Comparison of ENCODE assay signal across 15 cellular contexts in genomic region chr1:157117527-157118057, GRCh38. TPM values are rescaled to one million over a fixed set of nuclear protein-coding genes. Genes with fewer than 3 reads are reported as not detected.
DNase-seq lines count a peak whose midpoint lies in the region; ATAC-seq and TF ChIP-seq lines count a peak whose summit lies in the region.
"Had no signal": no experiment of that assay in that cellular context is flagged by ENCODE, and none has a peak within 500 bp of the region (broad histone marks: within the 10 kb centered on the region; RNA-seq: fewer than 3 reads in every experiment).

No MANE protein-coding gene starts in this region.

- H3K27me3 Mint-ChIP-seq in progenitor cell of endocrine pancreas (peaks cover 7% of the 10 kb centered on the region), glutamatergic neuron (ENCODE audit: unreplicated experiment) (peaks cover 19% of the 10 kb centered on the region)
- H3K27me3 Mint-ChIP-seq in activated T-cell treated with anti-CD3 and anti-CD28 coated beads, Interleukin-2, amount 50 U/mL, for 4 hours (ENCODE audit: low read depth): no peaks in the 10 kb centered on the region

- peak; percentile 42 to 76 (median 74) for DNase-seq in NCI-H1417 (lab: John Stamatoyannopoulos, UW)
- DNase-seq in NCI-H1417 treated with DMSO at 0.1 percent for 48 hours (lab: John Stamatoyannopoulos, UW): no peak
- DNase-seq in NOMO-1 treated with dmso at 0.1 percent for 144 hours (lab: John Stamatoyannopoulos, UW; ENCODE audit: unreplicated experiment): peak; percentile 24
- DNase-seq in progenitor cell of endocrine pancreas (ENCODE audit: low spot score, unreplicated experiment): no peak
- DNase-seq in activated T-cell treated with anti-CD3 and anti-CD28 coated beads, Interleukin-2, amount 50 U/mL, for 4 hours: no peak
- no peak for DNase-seq in GM19238 (ENCODE audit: insufficient read length, low spot score)
- DNase-seq in glutamatergic neuron: no peak
- DNase-seq: amygdala, NCI-H1694 treated with DMSO at 0.1 percent for 48 hours, retina, T1000, testis had no signal

- ATAC-seq in HG02852 (IDR thresholded peaks at IDR 0.05; ENCODE audit: unreplicated experiment): peak; percentile 68
- no peak for ATAC-seq in activated T-cell treated with anti-CD3 and anti-CD28 coated beads, Interleukin-2, amount 50 U/mL, for 4 hours
- ATAC-seq: Panc1 had no signal

- peak overlapping the region; percentile 62 for H3K27ac Mint-ChIP-seq in progenitor cell of endocrine pancreas
- H3K27ac Mint-ChIP-seq in glutamatergic neuron (ENCODE audit: unreplicated experiment): no peak overlapping the region

- peaks cover 1% of the 10 kb centered on the region for H3K36me3 Mint-ChIP-seq in progenitor cell of endocrine pancreas (ENCODE audit: insufficient read depth)
- H3K36me3 Mint-ChIP-seq in activated T-cell treated with anti-CD3 and anti-CD28 coated beads, Interleukin-2, amount 50 U/mL, for 4 hours (ENCODE audit: insufficient read depth): peaks cover 8% of the 10 kb centered on the region
- no peaks in the 10 kb centered on the region for H3K36me3 Mint-ChIP-seq in glutamatergic neuron (ENCODE audit: unreplicated experiment)

- H3K4me1 Mint-ChIP-seq in progenitor cell of endocrine pancreas (ENCODE audit: low read depth) (peaks cover 39% of the 10 kb centered on the region), glutamatergic neuron (ENCODE audit: low read depth, unreplicated experiment) (peaks cover 33% of the 10 kb centered on the region)
- H3K4me1 Mint-ChIP-seq in activated T-cell treated with anti-CD3 and anti-CD28 coated beads, Interleukin-2, amount 50 U/mL, for 4 hours (ENCODE audit: low read depth): peaks cover 9% of the 10 kb centered on the region

- TF ChIP-seq CTCF in progenitor cell of endocrine pancreas (IDR thresholded peaks at IDR 0.05; ENCODE audit: unreplicated experiment) (no peak), glutamatergic neuron (IDR thresholded peaks at IDR 0.05; ENCODE audit: partially characterized antibody, unreplicated experiment) (no peak)

- H3K9me3 Mint-ChIP-seq in progenitor cell of endocrine pancreas (ENCODE audit: low read depth) (no peaks in the 10 kb centered on the region), glutamatergic neuron (ENCODE audit: unreplicated experiment) (peaks cover 12% of the 10 kb centered on the region)
- H3K9me3 Mint-ChIP-seq in activated T-cell treated with anti-CD3 and anti-CD28 coated beads, Interleukin-2, amount 50 U/mL, for 4 hours: no peaks in the 10 kb centered on the region

- H3K4me3 Mint-ChIP-seq in progenitor cell of endocrine pancreas (ENCODE audit: low read depth): no peak overlapping the region
- H3K4me3 Mint-ChIP-seq in activated T-cell treated with anti-CD3 and anti-CD28 coated beads, Interleukin-2, amount 50 U/mL, for 4 hours: no peak overlapping the region
- H3K4me3 Mint-ChIP-seq in glutamatergic neuron (ENCODE audit: unreplicated experiment): no peak overlapping the region

RNA-seq across cellular contexts. Expression of gene ETV3L, which starts 18.0 kb away (rescaled TPM):
- total RNA-seq in progenitor cell of endocrine pancreas (0.67 and 0.72 TPM in 2 replicates), glutamatergic neuron (ENCODE audit: unreplicated experiment) (not detected)
- not detected for total RNA-seq in activated T-cell treated with anti-CD3 and anti-CD28 coated beads, Interleukin-2, amount 50 U/mL, for 4 hours
- total RNA-seq: mucosa of gallbladder had no signal

RNA-seq across cellular contexts. Expression of gene ETV3, which starts 20.6 kb away (rescaled TPM):
- total RNA-seq in progenitor cell of endocrine pancreas: 31.8 and 32.5 TPM in 2 replicates
- total RNA-seq in activated T-cell treated with anti-CD3 and anti-CD28 coated beads, Interleukin-2, amount 50 U/mL, for 4 hours: 10 to 100 TPM; 20.3 to 23.5 (median 21.2) TPM
- total RNA-seq in glutamatergic neuron (ENCODE audit: unreplicated experiment): 39.0 TPM

Comparison
In these comparisons a context has a peak if more than half of its experiments do, and no peak if none do; other contexts are left out.
1. DNase-seq: peak in NCI-H1417 (3 of 3) and NOMO-1 treated with dmso at 0.1 percent for 144 hours (single experiment); none in NCI-H1417 treated with DMSO at 0.1 percent for 48 hours (single experiment), progenitor cell of endocrine pancreas (single experiment), activated T-cell treated with anti-CD3 and anti-CD28 coated beads, Interleukin-2, amount 50 U/mL, for 4 hours (single experiment), GM19238 (single experiment) and glutamatergic neuron (single experiment).